8 cellular contexts compared by ENCODE assay signal in the genomic region with DNA sequence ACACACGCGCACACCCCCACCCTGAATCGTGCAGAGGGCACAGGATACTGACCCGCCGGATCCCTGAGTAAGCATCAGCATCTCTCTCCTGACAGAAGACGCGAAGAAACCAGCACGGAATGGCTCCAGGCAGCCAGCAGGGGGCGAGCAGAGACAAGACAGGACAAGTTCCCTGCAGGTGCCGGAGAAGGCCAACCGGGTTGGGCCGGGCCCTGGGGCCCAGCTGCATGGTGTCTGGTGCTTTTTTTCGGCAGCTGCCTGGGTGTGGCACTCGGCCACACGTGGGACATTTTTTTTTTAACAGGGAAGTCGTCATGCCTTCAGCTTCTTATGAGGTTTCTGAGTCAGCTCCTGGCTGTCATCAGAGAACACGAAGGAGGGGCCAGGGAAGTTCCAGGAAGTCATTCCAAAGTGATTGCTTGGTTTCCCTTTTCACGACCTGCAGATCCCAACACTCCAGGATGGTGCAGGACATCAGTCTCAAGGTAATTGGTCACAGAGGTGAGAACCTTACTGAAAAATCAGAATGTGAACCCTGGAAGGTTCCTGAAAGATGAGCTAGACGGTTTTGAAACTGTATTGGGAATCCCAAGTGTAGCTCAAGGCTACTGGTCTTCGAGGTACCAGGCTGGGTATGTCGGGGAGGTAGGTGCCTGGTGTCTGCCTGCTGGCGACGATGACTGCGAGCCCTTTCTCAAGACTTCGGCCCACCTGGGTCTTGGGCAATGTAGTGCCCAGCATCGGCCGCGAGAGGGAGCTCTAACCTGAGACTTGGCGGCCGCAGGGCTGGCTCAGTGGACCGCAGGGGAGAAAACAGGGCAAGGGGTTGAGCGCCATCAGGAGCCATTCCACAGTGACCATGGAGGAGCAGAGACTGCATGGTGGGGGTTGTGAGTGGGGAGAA.
A peak's percentile ranks its signal among the peaks of the same experiment; 100 is the strongest.
DNase-seq lines count a peak whose midpoint lies in the region; ATAC-seq and TF ChIP-seq lines count a peak whose summit lies in the region.

No MANE protein-coding gene starts in this region.

- peak overlapping the region in 2 of 4 donors; percentile 24 to 35 for H3K4me3 ChIP-seq in Peyer's patch
- peak overlapping the region; percentile 19 for H3K4me3 ChIP-seq in naive thymus-derived CD4-positive, alpha-beta T cell (ENCODE audit: low read length)

- H3K36me3 Mint-ChIP-seq in naive thymus-derived CD4-positive, alpha-beta T cell, result no peaks in the 10 kb centered on the region

- peaks cover 0 to 2% (median 0%) of the 10 kb centered on the region in 11 donors for H3K9me3 Mint-ChIP-seq in naive thymus-derived CD4-positive, alpha-beta T cell

- peaks cover 0 to 10% (median 5%) of the 10 kb centered on the region in 4 donors for H3K4me1 ChIP-seq in Peyer's patch
- H3K4me1 ChIP-seq in naive thymus-derived CD4-positive, alpha-beta T cell (ENCODE audit: control insufficient read depth in 2 of 2, insufficient read depth in 2 of 2, low read length in 2 of 2), result peaks cover 7 to 9% of the 10 kb centered on the region in 2 donors

- H3K4me3 Mint-ChIP-seq in naive thymus-derived CD4-positive, alpha-beta T cell, result peak overlapping the region; percentile 45 to 87 (median 78)

- H3K36me3 ChIP-seq in Peyer's patch, result no peaks in the 10 kb centered on the region
- no peaks in the 10 kb centered on the region for H3K36me3 ChIP-seq in naive thymus-derived CD4-positive, alpha-beta T cell (ENCODE audit: control insufficient read depth in 2 of 3, insufficient read depth in 3 of 3, low read length in 3 of 3)

- ATAC-seq in GM21367 (IDR thresholded peaks at IDR 0.05; ENCODE audit: unreplicated experiment), result peak; percentile 62
- ATAC-seq in naive thymus-derived CD4-positive, alpha-beta T cell, result peak; percentile 84

- in situ Hi-C loops in KBM-7 (cut with MboI; ENCODE audit: low pct_unique_long_range_greater_than_20kb, low sequenced_read_pairs), result loop anchor here (25.0 kb wide), 1 partner anchor 487 kb away; no protein-coding TSS in a partner anchor

- peak overlapping the region in 5 of 9 donors; percentile 34 to 85 (median 48) for H3K27ac Mint-ChIP-seq in naive thymus-derived CD4-positive, alpha-beta T cell

- DNase-seq in CD1c-positive myeloid dendritic cell (ENCODE audit: extremely low spot score), result peak; percentile 90
- peak; percentile 79 for DNase-seq in KBM-7
- peak; percentile 77 to 93 (median 93) for DNase-seq in Peyer's patch
- peak; percentile 83 to 86 for DNase-seq in activated T-cell treated with anti-CD3 and anti-CD28 coated beads, Interleukin-2, amount 50 U/mL, for 48 hours
- DNase-seq in fibroblast of gingiva (ENCODE audit: low read depth), result peak; percentile 81
- DNase-seq in naive thymus-derived CD4-positive, alpha-beta T cell, result peak; percentile 44 to 76 (median 68)
- DNase-seq in stimulated activated CD8-positive, alpha-beta memory T cell treated with anti-CD3 and anti-CD28 coated beads, Interleukin-7, amount 100 ng/mL, for 4 hours (ENCODE audit: low read depth in 2 of 2), result peak; percentile 51 to 55

- H3K9me3 ChIP-seq in Peyer's patch, result no peaks in the 10 kb centered on the region
- no peaks in the 10 kb centered on the region for H3K9me3 ChIP-seq in naive thymus-derived CD4-positive, alpha-beta T cell (ENCODE audit: control insufficient read depth in 2 of 3, low read length in 3 of 3)

- peaks cover 0 to 15% (median 6%) of the 10 kb centered on the region in 5 donors for H3K27me3 Mint-ChIP-seq in naive thymus-derived CD4-positive, alpha-beta T cell

- intact Hi-C loops in naive thymus-derived CD4-positive, alpha-beta T cell (cut with micrococcal nuclease), result loop anchor here (1.0 to 10.0 kb wide), 5 partner anchors 355 to 977 kb away; no protein-coding TSS in a partner anchor

- CTCF ChIA-PET in naive thymus-derived CD4-positive, alpha-beta T cell (lab: Charles Lee), result interaction anchor here (0.5 to 3.7 kb wide), 33 partner anchors 9 to 1558 kb away, joined by 3 to 45 read pairs (median 4); no protein-coding TSS in a partner anchor

- peaks cover 9 to 14% (median 12%) of the 10 kb centered on the region in 7 donors for H3K4me1 Mint-ChIP-seq in naive thymus-derived CD4-positive, alpha-beta T cell

- POLR2A ChIA-PET in naive thymus-derived CD4-positive, alpha-beta T cell (lab: Charles Lee), result no interaction called here

- no peak for TF ChIP-seq POLR2A in Peyer's patch (IDR thresholded peaks at IDR 0.05)

- no peaks in the 10 kb centered on the region for H3K27me3 ChIP-seq in Peyer's patch
- H3K27me3 ChIP-seq in naive thymus-derived CD4-positive, alpha-beta T cell (ENCODE audit: control insufficient read depth in 2 of 2, insufficient read depth in 2 of 2, low read length in 2 of 2), result no peaks in the 10 kb centered on the region

- peak overlapping the region in 2 of 4 donors; percentile 51 to 60 for H3K27ac ChIP-seq in Peyer's patch
- no peak overlapping the region for H3K27ac ChIP-seq in naive thymus-derived CD4-positive, alpha-beta T cell (ENCODE audit: low read depth, low read length)

- TF ChIP-seq CTCF in Peyer's patch (IDR thresholded peaks at IDR 0.05), result peak; percentile 87 to 95 (median 90)
